ENCODE assay signal across 29 cellular contexts in the genomic region with DNA sequence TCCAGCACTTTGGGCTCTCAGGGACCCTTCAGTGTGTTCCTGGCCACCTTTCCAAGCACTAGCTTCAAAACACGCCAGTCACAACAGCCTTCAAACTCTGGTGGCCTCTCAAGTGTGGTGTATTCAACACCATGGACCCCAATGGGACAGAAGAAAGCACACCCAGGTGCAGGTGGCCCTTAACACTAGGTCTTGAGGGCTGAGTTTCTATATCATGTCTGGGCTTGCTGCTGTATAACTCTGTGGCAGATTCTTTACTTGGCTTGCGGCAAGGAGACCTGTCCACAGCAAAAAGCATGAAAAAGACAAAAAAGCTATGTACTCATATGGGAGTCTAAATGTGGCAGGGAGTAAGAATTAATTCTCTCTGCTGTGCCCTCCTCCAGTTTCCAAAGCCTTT.
"Had no signal": no experiment of that assay in that cellular context is flagged by ENCODE, and none has a peak within 500 bp of the region (broad histone marks: within the 10 kb centered on the region; RNA-seq: fewer than 3 reads in every experiment).

No MANE protein-coding gene starts in this region.

- H3K4me3 ChIP-seq: left lung, lower lobe of right lung, pancreas, prostate gland, skin epidermis, stomach, testis, thyroid gland, transverse colon, upper lobe of left lung, vagina had no signal

- H3K27ac ChIP-seq: left lung, lower lobe of right lung, pancreas, prostate gland, skin epidermis, stomach, testis, thyroid gland, transverse colon, upper lobe of left lung, vagina had no signal

- H3K27me3 ChIP-seq: left lung, stomach, testis, thyroid gland, transverse colon, upper lobe of left lung, vagina had no signal

- ATAC-seq: left colon; left lung; lower lobe of right lung; naive thymus-derived CD8-positive, alpha-beta T cell; pancreas; right cardiac atrium; sciatic nerve; stimulated activated naive B cell treated with anti-CD40 and anti-IgM and Interleukin-4, amounts not matched to agents 10 μg/mL and 1 μg/mL and 100 μg/mL, for 72 hours; stimulated activated naive CD8-positive, alpha-beta T cell treated with anti-CD3 and anti-CD28 coated beads, Interleukin-15, Interleukin-2, amounts not matched to agents 100 U/mL and 50 U/mL, for 24 hours had no signal

- DNase-seq: immature natural killer cell; kidney; left colon; left lung; lower lobe of right lung; mammary epithelial cell; mesenchymal stem cell; naive thymus-derived CD8-positive, alpha-beta T cell; nucleus accumbens; pancreas; posterior cingulate gyrus; retina; right cardiac atrium; stimulated activated CD4-positive, alpha-beta T cell treated with anti-CD3 and anti-CD28 coated beads, Interleukin-12 subunit alpha, Interleukin-12 subunit beta, amount 100 ng/mL, for 4 hours; stimulated activated CD4-positive, alpha-beta T cell treated with anti-CD3 and anti-CD28 coated beads, Interleukin-15, amount 100 ng/mL, for 24 hours; stimulated activated CD4-positive, alpha-beta T cell treated with anti-CD3 and anti-CD28 coated beads, Interleukin-2, amount 100 ng/mL, for 24 hours; stimulated activated CD4-positive, alpha-beta T cell treated with anti-CD3 and anti-CD28 coated beads, Interleukin-4, amount 100 ng/mL, for 1 hour; stimulated activated naive B cell treated with anti-CD40 and anti-IgM and Interleukin-4, amounts not matched to agents 10 μg/mL and 1 μg/mL and 100 μg/mL, for 72 hours; stimulated activated naive CD8-positive, alpha-beta T cell treated with anti-CD3 and anti-CD28 coated beads, Interleukin-15, Interleukin-2, amounts not matched to agents 100 U/mL and 50 U/mL, for 24 hours; stomach; testis; thyroid gland; transverse colon; upper lobe of left lung had no signal

- H3K4me1 ChIP-seq: left lung, lower lobe of right lung, pancreas, prostate gland, stomach, testis, thyroid gland, transverse colon, upper lobe of left lung, vagina had no signal

- H3K9me3 ChIP-seq: left lung, lower lobe of right lung, pancreas, prostate gland, stomach, testis, thyroid gland, transverse colon, upper lobe of left lung, vagina had no signal

- H3K36me3 ChIP-seq: pancreas, prostate gland, thyroid gland, transverse colon, vagina had no signal

- FAIRE-seq: islet of Langerhans, kidney, pancreas had no signal
